In genomic region chr15:75352186-75352585, GRCh38 we compare ENCODE assay signal across 16 cellular contexts. TPM values are rescaled to one million over a fixed set of nuclear protein-coding genes. Genes with fewer than 3 reads are reported as not detected.
A peak's percentile ranks its signal among the peaks of the same experiment; 100 is the strongest.
DNase-seq lines count a peak whose midpoint lies in the region; ATAC-seq and TF ChIP-seq lines count a peak whose summit lies in the region.
"Had no signal": no experiment of that assay in that cellular context is flagged by ENCODE, and none has a peak within 500 bp of the region (broad histone marks: within the 10 kb centered on the region; RNA-seq: fewer than 3 reads in every experiment).

No MANE protein-coding gene starts in this region.

- H2AFZ ChIP-seq in IMR-90 (replicated peaks; ENCODE audit: low read length, poor library complexity): peak overlapping the region; percentile 48

- H3K18ac ChIP-seq in IMR-90 (ENCODE audit: low read depth, low read length): no peak overlapping the region

- peaks cover 0 to 18% of the 10 kb centered on the region in 2 experiments for H3K9me3 ChIP-seq in CD4-positive, CD25-positive, alpha-beta regulatory T cell (ENCODE audit: control insufficient read depth in 2 of 2, low read length in 2 of 2)
- H3K9me3 ChIP-seq in IMR-90 (ENCODE audit: control insufficient read depth, insufficient read depth, low read length): no peaks in the 10 kb centered on the region
- no peaks in the 10 kb centered on the region for H3K9me3 ChIP-seq in endodermal cell (ENCODE audit: control insufficient read depth, low read length)

- H3K36me3 ChIP-seq in CD4-positive, CD25-positive, alpha-beta regulatory T cell (ENCODE audit: control insufficient read depth, insufficient read depth, low read length): peaks cover 11% of the 10 kb centered on the region
- H3K36me3 ChIP-seq in IMR-90 (ENCODE audit: control insufficient read depth, insufficient read depth, low read length) (peaks cover 21% of the 10 kb centered on the region), endodermal cell (ENCODE audit: control insufficient read depth, insufficient read depth, low read length) (peaks cover 6% of the 10 kb centered on the region)

- no peak for TF ChIP-seq RAD21 in IMR-90 (IDR thresholded peaks at IDR 0.05; ENCODE audit: low read length)

- no peaks in the 10 kb centered on the region; the same call in 1 of the 2 replicates for H4K20me1 ChIP-seq in IMR-90 (ENCODE audit: insufficient read depth, low read length)

- H3K27me3 ChIP-seq in CD4-positive, CD25-positive, alpha-beta regulatory T cell (ENCODE audit: control insufficient read depth, insufficient read depth, low read length): no peaks in the 10 kb centered on the region
- 0 out of 2 replicates have a peak, but pooled peaks cover 2% of the 10 kb centered on the region for H3K27me3 ChIP-seq in IMR-90 (ENCODE audit: control insufficient read depth, insufficient read depth, low read length)
- no peaks in the 10 kb centered on the region for H3K27me3 ChIP-seq in endodermal cell (ENCODE audit: control insufficient read depth, insufficient read depth, low read length, poor library complexity, severe bottlenecking)

- H4K8ac ChIP-seq in IMR-90 (ENCODE audit: low read depth in 2 of 2, low read length in 2 of 2): no peak overlapping the region

- POLR2A ChIA-PET in IMR-90 (lab: Charles Lee; ENCODE audit: unreplicated experiment): no interaction called here
- POLR2A ChIA-PET in naive thymus-derived CD8-positive, alpha-beta T cell (lab: Charles Lee): interaction anchor here (3.1 kb wide), 1 partner anchor 16 kb away, joined by 22 read pairs; the partner anchor contains the start of gene MAN2C1

- 100% methylated on average over 2 of the region's 8 CpGs; no CpG with 5 or more reads in 1 of the 2 experiments for WGBS in IMR-90 (ENCODE audit: extremely low coverage in 2 of 2, insufficient read length in 1 of 2), 2 experiments
- WGBS in endodermal cell (ENCODE audit: insufficient coverage in 1 of 2, insufficient read length in 1 of 2), 2 experiments: 95% methylated on average over 3 to 8 of the region's 8 CpGs

- dilution Hi-C loops in IMR-90 (cut with HindIII; ENCODE audit: low sequenced_read_pairs, unreplicated experiment): no loop called here

- DNase-seq in CD4-positive, CD25-positive, alpha-beta regulatory T cell: no peak
- DNase-seq in IMR-90: no peak
- peak; percentile 6 for DNase-seq in iPS-NIHi11 (ENCODE audit: low spot score)
- DNase-seq in naive thymus-derived CD8-positive, alpha-beta T cell: no peak
- DNase-seq in endodermal cell: no peak
- no peak for DNase-seq in osteocyte (ENCODE audit: extremely low spot score, unreplicated experiment)
- DNase-seq: AML-193; CD4-positive, alpha-beta T cell; GF-D8; Karpas-422; NCI-H1417 treated with DMSO at 0.1 percent for 48 hours; NCI-H187 treated with DMSO at 0.1 percent for 48 hours; NCI-H345; NCI-H524 treated with DMSO at 0.1 percent for 48 hours; SIG-M5 had no signal

- H3K56ac ChIP-seq in IMR-90 (ENCODE audit: extremely low read depth, insufficient read depth, low read length): no peak overlapping the region

- no peak overlapping the region for H3K27ac ChIP-seq in CD4-positive, CD25-positive, alpha-beta regulatory T cell (ENCODE audit: insufficient read depth, low read length, poor library complexity, severe bottlenecking)
- no peak overlapping the region for H3K27ac ChIP-seq in IMR-90 (ENCODE audit: insufficient read depth, low read length)
- H3K27ac ChIP-seq in endodermal cell (ENCODE audit: low read depth, low read length): no peak overlapping the region

- no peak overlapping the region for H3K4me2 ChIP-seq in IMR-90 (ENCODE audit: low read depth, low read length)

- no peaks in the 10 kb centered on the region for H3K79me1 ChIP-seq in IMR-90 (ENCODE audit: low read depth in 1 of 2, low read length in 2 of 2)

- in situ Hi-C loops in IMR-90 (cut with MboI; ENCODE audit: low sequenced_read_pairs): no loop called here

- H2BK15ac ChIP-seq in IMR-90 (ENCODE audit: low read depth, low read length): no peak overlapping the region

- no peak for TF ChIP-seq CTCF in IMR-90 (conservative IDR thresholded peaks at IDR 0.05; ENCODE audit: low read depth, low read length)
- TF ChIP-seq CTCF in endodermal cell (conservative IDR thresholded peaks at IDR 0.05): no peak
- no peak for TF ChIP-seq CTCF in osteocyte (IDR thresholded peaks at IDR 0.05)

- H3K4me1 Mint-ChIP-seq in CD4-positive, CD25-positive, alpha-beta regulatory T cell: peaks cover 5 to 35% (median 13%) of the 10 kb centered on the region in 4 donors
- H3K4me1 Mint-ChIP-seq in naive thymus-derived CD8-positive, alpha-beta T cell: peaks cover 12 to 35% (median 31%) of the 10 kb centered on the region in 4 donors
- H3K4me1 Mint-ChIP-seq in endodermal cell: peaks cover 2% of the 10 kb centered on the region
- H3K4me1 Mint-ChIP-seq in osteocyte (ENCODE audit: unreplicated experiment): peaks cover 10% of the 10 kb centered on the region

- H3K14ac ChIP-seq in IMR-90 (replicated peaks; ENCODE audit: low read depth, low read length): no peak overlapping the region

- peaks cover 20% of the 10 kb centered on the region for H3K9me1 ChIP-seq in IMR-90 (ENCODE audit: insufficient read depth, low read length)

- no peak overlapping the region for H2AK5ac ChIP-seq in IMR-90 (ENCODE audit: low read depth, low read length)

- no peak overlapping the region for H2BK120ac ChIP-seq in IMR-90 (ENCODE audit: low read depth, low read length)

- H3K27me3 Mint-ChIP-seq in CD4-positive, CD25-positive, alpha-beta regulatory T cell: peaks cover 8% of the 10 kb centered on the region
- H3K27me3 Mint-ChIP-seq in naive thymus-derived CD8-positive, alpha-beta T cell: peaks cover 0 to 3% (median 0%) of the 10 kb centered on the region in 5 donors
- H3K27me3 Mint-ChIP-seq in endodermal cell (ENCODE audit: insufficient read depth) (peaks cover 23% of the 10 kb centered on the region), osteocyte (ENCODE audit: unreplicated experiment) (no peaks in the 10 kb centered on the region)
- H3K27me3 Mint-ChIP-seq: CD4-positive, alpha-beta T cell had no signal

- H2AK9ac ChIP-seq in IMR-90 (replicated peaks; ENCODE audit: low read depth, low read length, poor library complexity): no peak overlapping the region

- no peak overlapping the region for H2BK5ac ChIP-seq in IMR-90 (ENCODE audit: low read depth, low read length, poor library complexity, severe bottlenecking)

- no peak for TF ChIP-seq POLR2A in IMR-90 (IDR thresholded peaks at IDR 0.05; ENCODE audit: low read depth, low read length)

- H3K27ac Mint-ChIP-seq in CD4-positive, CD25-positive, alpha-beta regulatory T cell: peak overlapping the region; percentile 15 to 96 (median 42)
- H3K27ac Mint-ChIP-seq in naive thymus-derived CD8-positive, alpha-beta T cell: peak overlapping the region in 6 of 10 donors; percentile 20 to 99 (median 60)
- H3K27ac Mint-ChIP-seq in endodermal cell: no peak overlapping the region
- H3K27ac Mint-ChIP-seq in osteocyte (ENCODE audit: unreplicated experiment): no peak overlapping the region
- H3K27ac Mint-ChIP-seq: CD4-positive, alpha-beta T cell had no signal

- H3K4me3 ChIP-seq in CD4-positive, CD25-positive, alpha-beta regulatory T cell (ENCODE audit: low read depth, low read length): no peak overlapping the region
- H3K4me3 ChIP-seq in IMR-90 (ENCODE audit: insufficient read depth, low read depth, low read length): no peak overlapping the region
- no peak overlapping the region for H3K4me3 ChIP-seq in endodermal cell (ENCODE audit: low read length)

- H3K36me3 Mint-ChIP-seq in CD4-positive, CD25-positive, alpha-beta regulatory T cell: peaks cover 4% of the 10 kb centered on the region
- H3K36me3 Mint-ChIP-seq in naive thymus-derived CD8-positive, alpha-beta T cell: peaks cover 0 to 12% (median 3%) of the 10 kb centered on the region in 3 donors
- H3K36me3 Mint-ChIP-seq in endodermal cell (ENCODE audit: low read depth) (peaks cover 3% of the 10 kb centered on the region), osteocyte (ENCODE audit: unreplicated experiment) (no peaks in the 10 kb centered on the region)

- H3K9me3 Mint-ChIP-seq in CD4-positive, CD25-positive, alpha-beta regulatory T cell: peaks cover 0 to 11% (median 5%) of the 10 kb centered on the region in 7 donors
- peaks cover 0 to 26% (median 4%) of the 10 kb centered on the region in 9 donors for H3K9me3 Mint-ChIP-seq in naive thymus-derived CD8-positive, alpha-beta T cell
- H3K9me3 Mint-ChIP-seq in endodermal cell: no peaks in the 10 kb centered on the region
- no peaks in the 10 kb centered on the region for H3K9me3 Mint-ChIP-seq in osteocyte (ENCODE audit: unreplicated experiment)

- no peak overlapping the region for H4K5ac ChIP-seq in IMR-90 (ENCODE audit: low read depth, low read length)

- no peak overlapping the region for H3K4ac ChIP-seq in IMR-90 (ENCODE audit: low read depth, low read length)

- H3K4me1 ChIP-seq in CD4-positive, CD25-positive, alpha-beta regulatory T cell (ENCODE audit: control insufficient read depth, insufficient read depth, low read length, poor library complexity, severe bottlenecking): peaks cover 23% of the 10 kb centered on the region
- H3K4me1 ChIP-seq in IMR-90 (ENCODE audit: control insufficient read depth, insufficient read depth, low read length): peaks cover 3% of the 10 kb centered on the region; the same call in 1 of the 2 replicates
- H3K4me1 ChIP-seq in endodermal cell (ENCODE audit: control insufficient read depth, insufficient read depth, low read length): no peaks in the 10 kb centered on the region

- H3K23ac ChIP-seq in IMR-90 (ENCODE audit: low read depth, low read length): no peak overlapping the region

- intact Hi-C loops in IMR-90 (cut with micrococcal nuclease): no loop called here

- H4K91ac ChIP-seq in IMR-90 (ENCODE audit: insufficient read depth, low read depth, low read length): no peak overlapping the region

- BruUV-seq in IMR-90 (replicated peaks; lab: Mats Ljungman, UMichigan): no TSS peak

- no peak for ATAC-seq in CD4-positive, CD25-positive, alpha-beta regulatory T cell (ENCODE audit: low read depth in 2 of 2)
- ATAC-seq in IMR-90 (ENCODE audit: low read depth): no peak
- ATAC-seq in naive thymus-derived CD8-positive, alpha-beta T cell: no peak
- ATAC-seq in HG02981 (IDR thresholded peaks at IDR 0.05; ENCODE audit: unreplicated experiment): no peak

- no peak overlapping the region for H3K4me3 Mint-ChIP-seq in CD4-positive, CD25-positive, alpha-beta regulatory T cell
- no peak overlapping the region for H3K4me3 Mint-ChIP-seq in naive thymus-derived CD8-positive, alpha-beta T cell
- H3K4me3 Mint-ChIP-seq in endodermal cell (no peak overlapping the region), osteocyte (ENCODE audit: unreplicated experiment) (no peak overlapping the region)
- H3K4me3 Mint-ChIP-seq: CD4-positive, alpha-beta T cell had no signal

- CTCF ChIA-PET in IMR-90 (lab: Yijun Ruan, JAX): interaction anchor here (1.6 kb wide), 1 partner anchor 16 kb away, joined by 5 read pairs; no protein-coding TSS in a partner anchor

- no peak overlapping the region for H3K9ac ChIP-seq in IMR-90 (ENCODE audit: low read depth, low read length)
- H3K9ac ChIP-seq in endodermal cell (ENCODE audit: extremely low read depth, low read length, poor library complexity, severe bottlenecking): no peak overlapping the region

- H2BK20ac ChIP-seq in IMR-90 (ENCODE audit: low read depth, low read length): no peak overlapping the region

RNA-seq across cellular contexts. Expression of gene NEIL1, which starts 5.3 kb away (rescaled TPM):
- 23.7 TPM for total RNA-seq in CD4-positive, CD25-positive, alpha-beta regulatory T cell
- polyA plus RNA-seq in CD4-positive, CD25-positive, alpha-beta regulatory T cell: 1 to 10 TPM; 1.1 to 3.4 (median 1.4) TPM
- total RNA-seq in IMR-90 (2012; rRNA removed) (0.56 and 1.1 TPM in 2 replicates), endodermal cell (10 to 100 TPM; 20.2 to 25.7 TPM), osteocyte (30.0 and 34.0 TPM in 2 replicates)
- 3.6 and 3.7 TPM in 2 replicates for polyA plus RNA-seq in IMR-90 (2012; rRNA removed)
- 1.0 and 1.4 TPM in 2 replicates for polyA plus RNA-seq in IMR-90 (2012; cell fraction: cytosol; rRNA removed)
- polyA plus RNA-seq in IMR-90 (2012; cell fraction: nucleus; rRNA removed; ENCODE audit: low replicate concordance): 26.0 and 30.5 TPM in 2 replicates
- 1 to 10 TPM; 6.1 to 9.2 TPM for total RNA-seq in naive thymus-derived CD8-positive, alpha-beta T cell
- polyA plus RNA-seq in naive thymus-derived CD8-positive, alpha-beta T cell: 1 to 10 TPM; 2.1 to 3.5 (median 2.2) TPM
- polyA plus RNA-seq in endodermal cell (2013, experiment 1 of 2): 9.0 TPM
- 8.1 TPM for polyA plus RNA-seq in endodermal cell (2013, experiment 2 of 2)

RNA-seq across cellular contexts. Expression of gene MAN2C1, which starts 16.2 kb away (rescaled TPM):
- 353 TPM for total RNA-seq in CD4-positive, CD25-positive, alpha-beta regulatory T cell
- 10 to 100 TPM; 21.4 to 32.9 (median 30.6) TPM for polyA plus RNA-seq in CD4-positive, CD25-positive, alpha-beta regulatory T cell
- total RNA-seq in IMR-90 (2012; rRNA removed) (29.7 and 34.8 TPM in 2 replicates), endodermal cell (100 to 1,000 TPM; 150 to 224 TPM), osteocyte (174 and 219 TPM in 2 replicates)
- 153 and 157 TPM in 2 replicates for polyA plus RNA-seq in IMR-90 (2012; rRNA removed)
- polyA plus RNA-seq in IMR-90 (2012; cell fraction: cytosol; rRNA removed): 35.8 and 42.7 TPM in 2 replicates
- 1,121 and 2,846 TPM in 2 replicates for polyA plus RNA-seq in IMR-90 (2012; cell fraction: nucleus; rRNA removed; ENCODE audit: low replicate concordance)
- 100 to 1,000 TPM; 369 to 370 TPM for total RNA-seq in naive thymus-derived CD8-positive, alpha-beta T cell
- 10 to 100 TPM; 20.4 to 29.8 (median 28.7) TPM for polyA plus RNA-seq in naive thymus-derived CD8-positive, alpha-beta T cell
- polyA plus RNA-seq in endodermal cell (2013, experiment 1 of 2): 142 TPM
- polyA plus RNA-seq in endodermal cell (2013, experiment 2 of 2): 131 TPM

RNA-seq across cellular contexts. Expression of gene COMMD4, which starts 16.3 kb away (rescaled TPM):
- total RNA-seq in CD4-positive, CD25-positive, alpha-beta regulatory T cell: 30.3 TPM
- polyA plus RNA-seq in CD4-positive, CD25-positive, alpha-beta regulatory T cell: 10 to 100 TPM; 44.7 to 68.1 (median 56.6) TPM
- total RNA-seq in IMR-90 (2012; rRNA removed) (91.2 and 95.5 TPM in 2 replicates), endodermal cell (100 to 1,000 TPM; 153 to 156 TPM), osteocyte (96.6 and 99.0 TPM in 2 replicates)
- 133 and 162 TPM in 2 replicates for polyA plus RNA-seq in IMR-90 (2012; rRNA removed)
- polyA plus RNA-seq in IMR-90 (2012; cell fraction: cytosol; rRNA removed): 171 and 191 TPM in 2 replicates
- 147 and 297 TPM in 2 replicates for polyA plus RNA-seq in IMR-90 (2012; cell fraction: nucleus; rRNA removed; ENCODE audit: low replicate concordance)
- 10 to 100 TPM; 22.0 to 24.0 TPM for total RNA-seq in naive thymus-derived CD8-positive, alpha-beta T cell
- 10 to 100 TPM; 27.2 to 42.5 (median 40.8) TPM for polyA plus RNA-seq in naive thymus-derived CD8-positive, alpha-beta T cell
- polyA plus RNA-seq in endodermal cell (2013, experiment 1 of 2): 79.8 TPM
- 75.8 TPM for polyA plus RNA-seq in endodermal cell (2013, experiment 2 of 2)

Comparison
In these comparisons a context has a peak if more than half of its experiments do, and no peak if none do; other contexts are left out.
1. H3K27ac Mint-ChIP-seq: peak in CD4-positive, CD25-positive, alpha-beta regulatory T cell (3 of 3) and naive thymus-derived CD8-positive, alpha-beta T cell (6 of 10); none in endodermal cell (single experiment) and osteocyte (single experiment).